15 cellular contexts compared by ENCODE assay signal in the genomic region with DNA sequence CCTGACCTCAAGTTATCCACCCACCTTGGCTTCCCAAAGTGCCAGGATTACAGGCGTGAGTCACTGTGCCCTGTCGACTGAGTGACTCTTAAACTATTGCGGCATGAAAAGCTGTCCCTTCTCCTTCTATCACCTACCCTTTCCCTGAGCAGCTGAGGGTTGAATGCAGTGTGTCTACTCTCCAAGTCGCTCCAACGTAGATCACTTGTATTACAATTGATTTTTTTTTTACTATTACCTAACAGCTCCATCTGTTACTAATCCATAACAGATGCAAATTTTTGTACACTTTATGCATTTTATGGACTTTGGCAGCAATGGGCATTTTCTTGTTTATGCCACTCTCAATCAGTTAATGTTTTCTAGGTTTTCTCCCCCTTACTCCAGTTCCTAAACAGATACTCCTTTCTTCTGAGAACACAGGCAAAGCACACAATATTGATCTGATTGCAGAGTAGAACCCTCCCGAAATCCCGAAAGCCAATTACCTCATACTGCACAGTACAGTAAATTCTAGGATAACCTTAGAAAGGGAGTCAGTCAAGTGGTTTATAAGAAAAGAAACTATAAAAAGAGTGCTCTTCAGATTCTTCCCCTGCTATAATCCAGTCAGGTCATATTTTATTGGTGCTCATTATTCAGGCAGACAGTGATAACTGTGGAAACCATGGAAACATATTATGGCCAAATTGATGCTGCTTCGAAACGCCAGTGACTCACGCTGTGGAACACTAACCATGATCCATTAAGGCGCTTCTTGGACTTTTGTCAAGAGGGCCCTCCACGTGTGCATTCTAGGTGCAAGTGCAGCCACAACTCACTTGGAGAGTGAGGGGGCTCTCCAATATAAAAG.
DNase-seq lines count a peak whose midpoint lies in the region; ATAC-seq and TF ChIP-seq lines count a peak whose summit lies in the region.
"Had no signal": no experiment of that assay in that cellular context is flagged by ENCODE, and none has a peak within 500 bp of the region (broad histone marks: within the 10 kb centered on the region; RNA-seq: fewer than 3 reads in every experiment).

No MANE protein-coding gene starts in this region.

- H3K27ac ChIP-seq in fibroblast of lung (ENCODE audit: insufficient read depth, low read length) (no peak overlapping the region), smooth muscle cell (ENCODE audit: low read depth) (no peak overlapping the region)
- H3K27ac ChIP-seq: A549, ascending aorta had no signal

- TF ChIP-seq POLR2A in erythroblast (IDR thresholded peaks at IDR 0.05; ENCODE audit: low read length): no peak

- H3K79me2 ChIP-seq in fibroblast of lung (ENCODE audit: control insufficient read depth, insufficient read depth, low read length): no peaks in the 10 kb centered on the region
- no peaks in the 10 kb centered on the region for H3K79me2 ChIP-seq in smooth muscle cell (ENCODE audit: low read depth)

- H3K4me1 ChIP-seq in fibroblast of lung (ENCODE audit: control insufficient read depth, extremely low read depth, insufficient read depth, low read length) (no peaks in the 10 kb centered on the region), smooth muscle cell (ENCODE audit: low read depth) (no peaks in the 10 kb centered on the region)
- H3K4me1 ChIP-seq: ascending aorta had no signal

- H3K4me3 Mint-ChIP-seq in activated naive CD8-positive, alpha-beta T cell treated with anti-CD3 and anti-CD28 coated beads, Interleukin-2, amount 50 U/mL, for 24 hours: no peak overlapping the region
- no peak overlapping the region for H3K4me3 Mint-ChIP-seq in activated naive CD8-positive, alpha-beta T cell treated with anti-CD3 and anti-CD28 coated beads for 36 hours
- H3K4me3 Mint-ChIP-seq: mesothelial cell of epicardium had no signal

- peaks cover 9% of the 10 kb centered on the region for H3K27me3 Mint-ChIP-seq in activated naive CD8-positive, alpha-beta T cell treated with anti-CD3 and anti-CD28 coated beads, Interleukin-2, amount 50 U/mL, for 24 hours
- peaks cover 9% of the 10 kb centered on the region for H3K27me3 Mint-ChIP-seq in activated naive CD8-positive, alpha-beta T cell treated with anti-CD3 and anti-CD28 coated beads for 36 hours

- H3K4me2 ChIP-seq in fibroblast of lung (ENCODE audit: extremely low read depth, insufficient read depth, low read length) (no peak overlapping the region), smooth muscle cell (no peak overlapping the region)
- H3K4me2 ChIP-seq: A549 had no signal

- H3K27me3 ChIP-seq in fibroblast of lung (ENCODE audit: control insufficient read depth, insufficient read depth, low read length) (no peaks in the 10 kb centered on the region), smooth muscle cell (ENCODE audit: low read depth) (no peaks in the 10 kb centered on the region)
- H3K27me3 ChIP-seq: ascending aorta had no signal

- TF ChIP-seq CTCF in fibroblast of lung (conservative IDR thresholded peaks at IDR 0.05 in 1 of 2, IDR thresholded peaks at IDR 0.05 in 1 of 2; ENCODE audit: low read depth in 1 of 2, low read length in 2 of 2): no peak
- no peak for TF ChIP-seq CTCF in smooth muscle cell (IDR thresholded peaks at IDR 0.05; ENCODE audit: borderline replicate concordance, insufficient read depth, poor library complexity, severe bottlenecking)

- H3K36me3 ChIP-seq in fibroblast of lung (ENCODE audit: control insufficient read depth, insufficient read depth, low read length): no peaks in the 10 kb centered on the region
- no peaks in the 10 kb centered on the region for H3K36me3 ChIP-seq in smooth muscle cell (ENCODE audit: low read depth)
- H3K36me3 ChIP-seq: ascending aorta had no signal

- H3K4me1 Mint-ChIP-seq in activated naive CD8-positive, alpha-beta T cell treated with anti-CD3 and anti-CD28 coated beads, Interleukin-2, amount 50 U/mL, for 24 hours: peaks cover 42% of the 10 kb centered on the region
- H3K4me1 Mint-ChIP-seq in activated naive CD8-positive, alpha-beta T cell treated with anti-CD3 and anti-CD28 coated beads for 36 hours: peaks cover 24% of the 10 kb centered on the region

- no peak overlapping the region for H2AFZ ChIP-seq in fibroblast of lung (ENCODE audit: low read length)
- no peak overlapping the region for H2AFZ ChIP-seq in smooth muscle cell (ENCODE audit: low read depth)

- H3K9me3 ChIP-seq in fibroblast of lung (ENCODE audit: control insufficient read depth, insufficient read depth, low read depth, low read length) (no peaks in the 10 kb centered on the region), smooth muscle cell (replicated peaks; ENCODE audit: low read depth) (no peaks in the 10 kb centered on the region)
- H3K9me3 ChIP-seq: A549, ascending aorta had no signal

- 73% methylated on average over 12 of the region's 12 CpGs for WGBS in smooth muscle cell (ENCODE audit: low lambda C conversion rate)

- no peaks in the 10 kb centered on the region for H4K20me1 ChIP-seq in fibroblast of lung (ENCODE audit: control insufficient read depth, extremely low read depth, insufficient read depth, low read length)
- H4K20me1 ChIP-seq in smooth muscle cell (ENCODE audit: low read depth): no peaks in the 10 kb centered on the region

- no peaks in the 10 kb centered on the region for H3K36me3 Mint-ChIP-seq in activated naive CD8-positive, alpha-beta T cell treated with anti-CD3 and anti-CD28 coated beads, Interleukin-2, amount 50 U/mL, for 24 hours (ENCODE audit: low read depth)
- peaks cover under 1% of the 10 kb centered on the region for H3K36me3 Mint-ChIP-seq in activated naive CD8-positive, alpha-beta T cell treated with anti-CD3 and anti-CD28 coated beads for 36 hours
- H3K36me3 Mint-ChIP-seq: mesothelial cell of epicardium had no signal

- no peaks in the 10 kb centered on the region for H3K9me3 Mint-ChIP-seq in activated naive CD8-positive, alpha-beta T cell treated with anti-CD3 and anti-CD28 coated beads, Interleukin-2, amount 50 U/mL, for 24 hours
- no peaks in the 10 kb centered on the region for H3K9me3 Mint-ChIP-seq in activated naive CD8-positive, alpha-beta T cell treated with anti-CD3 and anti-CD28 coated beads for 36 hours
- H3K9me3 Mint-ChIP-seq: mesothelial cell of epicardium had no signal

- H3K9ac ChIP-seq in fibroblast of lung (ENCODE audit: insufficient read depth, low read length): no peak overlapping the region
- peak overlapping the region; percentile 9 for H3K9ac ChIP-seq in smooth muscle cell (ENCODE audit: low read depth)

- no peaks in the 10 kb centered on the region for H3F3A ChIP-seq in smooth muscle cell (ENCODE audit: low read depth)

- H3K4me3 ChIP-seq in fibroblast of lung (replicated peaks in 1 of 4; ENCODE audit: control extremely low read depth in 1 of 4, insufficient read depth in 1 of 4, low read depth in 3 of 4, low read length in 4 of 4) (no peak overlapping the region), smooth muscle cell (no peak overlapping the region)
- H3K4me3 ChIP-seq: A549, ascending aorta had no signal

- H3K27ac Mint-ChIP-seq in activated naive CD8-positive, alpha-beta T cell treated with anti-CD3 and anti-CD28 coated beads, Interleukin-2, amount 50 U/mL, for 24 hours: peak overlapping the region; percentile 64
- no peak overlapping the region for H3K27ac Mint-ChIP-seq in activated naive CD8-positive, alpha-beta T cell treated with anti-CD3 and anti-CD28 coated beads for 36 hours
- H3K27ac Mint-ChIP-seq: mesothelial cell of epicardium had no signal

- ATAC-seq in activated naive CD8-positive, alpha-beta T cell treated with anti-CD3 and anti-CD28 coated beads, Interleukin-2, amount 50 U/mL, for 24 hours: no peak
- ATAC-seq in HG03135 (IDR thresholded peaks at IDR 0.05; ENCODE audit: unreplicated experiment): no peak
- ATAC-seq: A549 had no signal

- no peak for DNase-seq in activated naive CD8-positive, alpha-beta T cell treated with anti-CD3 and anti-CD28 coated beads, Interleukin-2, amount 50 U/mL, for 24 hours
- no peak for DNase-seq in activated naive CD8-positive, alpha-beta T cell treated with anti-CD3 and anti-CD28 coated beads for 36 hours
- DNase-seq in NCI-H524 (lab: John Stamatoyannopoulos, UW) (peak; percentile 85 to 88), fibroblast of lung (ENCODE audit: low read depth in 2 of 2) (peak; percentile 8 to 81), smooth muscle cell (lab: John Stamatoyannopoulos, UW; ENCODE audit: unreplicated experiment) (no peak), erythroblast (lab: John Stamatoyannopoulos, UW) (no peak)
- DNase-seq in central memory CD4-positive, alpha-beta T cell: no peak
- DNase-seq: activated CD4-positive, alpha-beta T cell treated with anti-CD3 and anti-CD28 coated beads, Interleukin-2, amount 50 U/mL, for 1 hour; NK-92 treated with Interleukin-12 subunit alpha and Interleukin-12 subunit beta, amount 100 ng/mL, for 24 hours; Right ventricle myocardium superior; substantia nigra had no signal

Comparison
In these comparisons a context has a peak if more than half of its experiments do, and no peak if none do; other contexts are left out.
1. DNase-seq: peak in NCI-H524 (2 of 2) and fibroblast of lung (2 of 2); none in activated naive CD8-positive, alpha-beta T cell treated with anti-CD3 and anti-CD28 coated beads, Interleukin-2, amount 50 U/mL, for 24 hours (single experiment), activated naive CD8-positive, alpha-beta T cell treated with anti-CD3 and anti-CD28 coated beads for 36 hours (single experiment), smooth muscle cell (single experiment), erythroblast (0 of 2) and central memory CD4-positive, alpha-beta T cell (single experiment).